In the genomic region with DNA sequence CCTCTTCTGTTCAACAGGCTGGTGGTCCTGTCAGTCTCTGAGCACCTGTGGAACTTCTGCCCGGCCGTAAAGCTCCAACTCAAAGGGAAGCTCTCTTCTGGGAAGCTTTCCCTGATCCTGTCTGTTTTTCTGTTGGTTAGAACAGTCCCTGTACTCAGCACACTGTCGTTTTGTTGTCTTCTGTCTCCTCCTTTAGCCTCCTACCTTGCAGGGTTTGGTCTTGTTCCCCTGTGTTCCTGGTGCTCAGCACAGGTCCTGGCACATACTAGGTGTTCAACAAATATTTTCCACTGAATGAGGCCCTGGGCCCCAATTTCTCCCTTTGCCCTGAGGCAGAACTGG, we compare ENCODE assay signal across 9 cellular contexts. TPM values are rescaled to one million over a fixed set of nuclear protein-coding genes. Genes with fewer than 3 reads are reported as not detected.
DNase-seq lines count a peak whose midpoint lies in the region; ATAC-seq, FAIRE-seq and TF ChIP-seq lines count a peak whose summit lies in the region.
"Had no signal": no experiment of that assay in that cellular context is flagged by ENCODE, and none has a peak within 500 bp of the region (broad histone marks: within the 10 kb centered on the region; RNA-seq: fewer than 3 reads in every experiment).

No MANE protein-coding gene starts in this region.

- H3K9ac ChIP-seq in BLaER1 (no peak overlapping the region), NT2/D1 (ENCODE audit: insufficient read length, low read depth) (peak overlapping the region; percentile 89)

- FAIRE-seq in GM12892 (lab: Jason Lieb, UNC), result no peak

- peak overlapping the region; percentile 27 to 32 for H3K27ac Mint-ChIP-seq in effector memory CD8-positive, alpha-beta T cell
- peak overlapping the region in 7 of 9 donors; percentile 38 to 83 (median 67) for H3K27ac Mint-ChIP-seq in naive thymus-derived CD4-positive, alpha-beta T cell

- H3K27ac ChIP-seq in BLaER1, result no peak overlapping the region
- H3K27ac ChIP-seq in naive thymus-derived CD4-positive, alpha-beta T cell (ENCODE audit: low read depth, low read length), result no peak overlapping the region

- peak; percentile 17 for ATAC-seq in effector memory CD8-positive, alpha-beta T cell (replicated peaks)
- ATAC-seq in naive thymus-derived CD4-positive, alpha-beta T cell, result no peak

- H3K4me3 ChIP-seq in BLaER1 (no peak overlapping the region), NT2/D1 (ENCODE audit: insufficient read length, low read depth) (peak overlapping the region; percentile 89)
- H3K4me3 ChIP-seq in naive thymus-derived CD4-positive, alpha-beta T cell (ENCODE audit: low read length), result peak overlapping the region; percentile 61

- peaks cover 10% of the 10 kb centered on the region for H3K36me3 Mint-ChIP-seq in effector memory CD8-positive, alpha-beta T cell (ENCODE audit: insufficient read depth)
- peaks cover 0 to 11% (median 9%) of the 10 kb centered on the region in 5 donors for H3K36me3 Mint-ChIP-seq in naive thymus-derived CD4-positive, alpha-beta T cell

- peaks cover 11% of the 10 kb centered on the region; the same call in 1 of the 2 replicates for H4K20me1 ChIP-seq in BLaER1

- H3K4me1 ChIP-seq in BLaER1 (peaks cover 25% of the 10 kb centered on the region), NT2/D1 (ENCODE audit: insufficient read depth, insufficient read length) (no peaks in the 10 kb centered on the region)
- peaks cover 6 to 8% of the 10 kb centered on the region in 2 donors for H3K4me1 ChIP-seq in naive thymus-derived CD4-positive, alpha-beta T cell (ENCODE audit: control insufficient read depth in 2 of 2, insufficient read depth in 2 of 2, low read length in 2 of 2)

- POLR2A ChIA-PET in naive thymus-derived CD4-positive, alpha-beta T cell (lab: Charles Lee), result interaction anchor here (0.6 to 0.9 kb wide), 3 partner anchors 70 to 794 kb away, joined by 3 to 4 read pairs (median 3); a partner anchor contains a TSS

- CTCF ChIA-PET in naive thymus-derived CD4-positive, alpha-beta T cell (lab: Charles Lee), result interaction anchor here (0.7 kb wide), 1 partner anchor 22 kb away, joined by 3 read pairs; no protein-coding TSS in a partner anchor

- H3K4me1 Mint-ChIP-seq in effector memory CD8-positive, alpha-beta T cell (ENCODE audit: low read depth in 2 of 2), result peaks cover 5 to 7% of the 10 kb centered on the region in 2 donors
- H3K4me1 Mint-ChIP-seq in naive thymus-derived CD4-positive, alpha-beta T cell, result peaks cover 4 to 11% (median 5%) of the 10 kb centered on the region in 7 donors

- H3K4me2 ChIP-seq in BLaER1, result peak overlapping the region; percentile 45; the same call in 1 of the 2 replicates

- peaks cover 39 to 65% of the 10 kb centered on the region in 2 donors for H3K27me3 Mint-ChIP-seq in effector memory CD8-positive, alpha-beta T cell
- H3K27me3 Mint-ChIP-seq in naive thymus-derived CD4-positive, alpha-beta T cell, result peaks cover 8 to 73% (median 21%) of the 10 kb centered on the region in 5 donors

- H3K4me3 Mint-ChIP-seq in effector memory CD8-positive, alpha-beta T cell, result peak overlapping the region; percentile 75 to 83
- peak overlapping the region; percentile 74 to 90 (median 84) for H3K4me3 Mint-ChIP-seq in naive thymus-derived CD4-positive, alpha-beta T cell

- no peak for TF ChIP-seq POLR2A in GM12892 (IDR thresholded peaks at IDR 0.05; ENCODE audit: low read depth, low read length)

- peaks cover 40% of the 10 kb centered on the region for H3K27me3 ChIP-seq in BLaER1
- H3K27me3 ChIP-seq in NT2/D1 (ENCODE audit: insufficient read depth, insufficient read length), result peaks cover 44% of the 10 kb centered on the region
- H3K27me3 ChIP-seq in naive thymus-derived CD4-positive, alpha-beta T cell (ENCODE audit: control insufficient read depth in 2 of 2, insufficient read depth in 2 of 2, low read length in 2 of 2), result peaks cover 0 to 6% of the 10 kb centered on the region in 2 donors

- DNase-seq in NT2/D1 (ENCODE audit: low read depth, low spot score) (no peak), OCI-M1 (lab: John Stamatoyannopoulos, UW) (no peak), dermis blood vessel endothelial cell (no peak), hippocampal formation (lab: John Stamatoyannopoulos, UW) (no peak), GM12892 (ENCODE audit: insufficient read length) (no peak)
- no peak for DNase-seq in effector memory CD8-positive, alpha-beta T cell
- DNase-seq in naive thymus-derived CD4-positive, alpha-beta T cell, result no peak

- intact Hi-C loops in naive thymus-derived CD4-positive, alpha-beta T cell (cut with micrococcal nuclease), result no loop called here

- H3K36me3 ChIP-seq in BLaER1, result no peaks in the 10 kb centered on the region
- H3K36me3 ChIP-seq in NT2/D1 (ENCODE audit: insufficient read depth, insufficient read length, low read length), result no peaks in the 10 kb centered on the region
- no peaks in the 10 kb centered on the region for H3K36me3 ChIP-seq in naive thymus-derived CD4-positive, alpha-beta T cell (ENCODE audit: control insufficient read depth in 2 of 3, insufficient read depth in 3 of 3, low read length in 3 of 3)

- no peaks in the 10 kb centered on the region for H3K9me3 Mint-ChIP-seq in effector memory CD8-positive, alpha-beta T cell
- H3K9me3 Mint-ChIP-seq in naive thymus-derived CD4-positive, alpha-beta T cell, result peaks cover 0 to 3% (median 0%) of the 10 kb centered on the region in 11 donors

- H3K9me3 ChIP-seq in BLaER1 (peaks cover 6% of the 10 kb centered on the region), NT2/D1 (ENCODE audit: insufficient read depth, low read length) (no peaks in the 10 kb centered on the region)
- H3K9me3 ChIP-seq in naive thymus-derived CD4-positive, alpha-beta T cell (ENCODE audit: control insufficient read depth in 2 of 3, low read length in 3 of 3), result no peaks in the 10 kb centered on the region

RNA-seq across cellular contexts. Expression of a gene that starts 0.3 kb away (rescaled TPM):
- total RNA-seq in naive thymus-derived CD4-positive, alpha-beta T cell, result 1 to 10 TPM in 4 of 5 experiments, not detected in 1; 1.7 to 2.2 (median 2.2) TPM
- polyA plus RNA-seq in naive thymus-derived CD4-positive, alpha-beta T cell, result 1 to 10 TPM; 6.9 to 9.5 TPM
- not detected in 2 replicates for total RNA-seq in dermis blood vessel endothelial cell
- 0.15 TPM for polyA plus RNA-seq in GM12892 (2012; ENCODE audit: missing spikeins)

RNA-seq across cellular contexts. Expression of a gene that starts 32.9 kb away (rescaled TPM):
- 1 to 10 TPM in 1 of 5 experiments, under 1 TPM in 1, not detected in 3; 0.19 to 5.0 TPM for total RNA-seq in naive thymus-derived CD4-positive, alpha-beta T cell
- not detected for polyA plus RNA-seq in naive thymus-derived CD4-positive, alpha-beta T cell
- 2.5 and 4.8 TPM in 2 replicates for total RNA-seq in dermis blood vessel endothelial cell
- not detected for polyA plus RNA-seq in GM12892 (2012; ENCODE audit: missing spikeins)

RNA-seq across cellular contexts. Expression of a gene that starts 39.1 kb away (rescaled TPM):
- 10 to 100 TPM; 36.5 to 69.0 (median 40.5) TPM for total RNA-seq in naive thymus-derived CD4-positive, alpha-beta T cell
- polyA plus RNA-seq in naive thymus-derived CD4-positive, alpha-beta T cell, result 100 to 1,000 TPM in 1 of 2 donors, 10 to 100 TPM in 1; 93.2 to 125 TPM
- 20.4 and 33.3 TPM in 2 replicates for total RNA-seq in dermis blood vessel endothelial cell
- 48.0 TPM for polyA plus RNA-seq in GM12892 (2012; ENCODE audit: missing spikeins)

RNA-seq across cellular contexts. Expression of a gene that starts 46.8 kb away (rescaled TPM):
- total RNA-seq in naive thymus-derived CD4-positive, alpha-beta T cell, result not detected
- polyA plus RNA-seq in naive thymus-derived CD4-positive, alpha-beta T cell, result not detected
- total RNA-seq in dermis blood vessel endothelial cell, result not detected in 2 replicates
- polyA plus RNA-seq in GM12892 (2012; ENCODE audit: missing spikeins), result not detected
- total RNA-seq: lower leg skin had no signal

RNA-seq across cellular contexts. Expression of a gene that starts 52.1 kb away (rescaled TPM):
- total RNA-seq in naive thymus-derived CD4-positive, alpha-beta T cell, result under 1 TPM in 1 of 5 experiments, not detected in 4; 0.88 TPM
- not detected for polyA plus RNA-seq in naive thymus-derived CD4-positive, alpha-beta T cell
- total RNA-seq in dermis blood vessel endothelial cell, result 0.17 and 0.33 TPM in 2 replicates
- not detected for polyA plus RNA-seq in GM12892 (2012; ENCODE audit: missing spikeins)
